ENCODE assay signal across 20 cellular contexts in genomic region chr14:90625445-90625844, GRCh38.
DNase-seq lines count a peak whose midpoint lies in the region; ATAC-seq and TF ChIP-seq lines count a peak whose summit lies in the region.
"Had no signal": no experiment of that assay in that cellular context is flagged by ENCODE, and none has a peak within 500 bp of the region (broad histone marks: within the 10 kb centered on the region; RNA-seq: fewer than 3 reads in every experiment).

No MANE protein-coding gene starts in this region.

- H3K4me1 Mint-ChIP-seq in glutamatergic neuron (ENCODE audit: low read depth, unreplicated experiment) = peaks cover 21% of the 10 kb centered on the region
- no peaks in the 10 kb centered on the region for H3K4me1 Mint-ChIP-seq in stimulated activated memory B cell treated with anti-CD40 and anti-IgM and Interleukin-4, amounts not matched to agents 10 μg/mL and 1 μg/mL and 100 μg/mL, for 72 hours
- H3K4me1 Mint-ChIP-seq: B cell had no signal

- H3K4me3 ChIP-seq in HUES64 (ENCODE audit: low read length) (no peak overlapping the region), SJCRH30 (peak overlapping the region; percentile 9; the same call in 1 of the 2 replicates), gastrocnemius medialis (no peak overlapping the region)
- H3K4me3 ChIP-seq: GM23248, pancreas, testis had no signal

- intact Hi-C loops in gastrocnemius medialis (cut with DNase I; ENCODE audit: low total_unique reads) = loop anchor here (1.0 to 5.0 kb wide), 5 partner anchors 49 to 243 kb away; no protein-coding TSS in a partner anchor

- H3K9me3 ChIP-seq in HUES64 (ENCODE audit: insufficient read depth, low read depth, low read length) (no peaks in the 10 kb centered on the region), SJCRH30 (replicated peaks) (no peaks in the 10 kb centered on the region), gastrocnemius medialis (no peaks in the 10 kb centered on the region)
- H3K9me3 ChIP-seq: pancreas, testis had no signal

- DNase-seq in SJCRH30 = peak; percentile 86 to 92
- DNase-seq in glutamatergic neuron = no peak
- peak; percentile 48 to 63 for DNase-seq in gastrocnemius medialis
- DNase-seq in dedifferentiated amniotic fluid mesenchymal stem cell (ENCODE audit: extremely low spot score) = no peak
- DNase-seq in middle frontal gyrus (ENCODE audit: extremely low spot score, low spot score) = no peak
- no peak for DNase-seq in AML-193 (lab: John Stamatoyannopoulos, UW)
- DNase-seq: activated CD4-positive, CD25-positive, alpha-beta regulatory T cell; DMS153; GM23248; KG1; NCI-H1092 treated with DMSO at 0.1 percent for 48 hours; pancreas; small intestine; stimulated activated CD4-positive, alpha-beta T cell treated with anti-CD3 and anti-CD28 coated beads, Interleukin-4, amount 100 ng/mL, for 4 hours; stimulated activated CD8-positive, alpha-beta memory T cell treated with anti-CD3 and anti-CD28 coated beads, Interleukin-4, amount 100 ng/mL, for 48 hours; T-helper 1 cell; testis had no signal

- no peaks in the 10 kb centered on the region for H3K36me3 ChIP-seq in HUES64 (ENCODE audit: insufficient read depth, low read length)
- 0 out of 2 replicates have a peak, but pooled peaks cover 2% of the 10 kb centered on the region for H3K36me3 ChIP-seq in SJCRH30
- no peaks in the 10 kb centered on the region for H3K36me3 ChIP-seq in gastrocnemius medialis
- H3K36me3 ChIP-seq: pancreas had no signal

- peak overlapping the region; percentile 44; the same call in 1 of the 2 replicates for H3K27ac ChIP-seq in HUES64 (ENCODE audit: low read depth, low read length)
- peak overlapping the region; percentile 88 for H3K27ac ChIP-seq in SJCRH30
- peak overlapping the region; percentile 89 to 96 (median 94) for H3K27ac ChIP-seq in gastrocnemius medialis
- H3K27ac ChIP-seq: GM23248, pancreas had no signal

- no peak for TF ChIP-seq POLR2A in gastrocnemius medialis (IDR thresholded peaks at IDR 0.05)

- ATAC-seq in gastrocnemius medialis = no peak
- no peak for ATAC-seq in stimulated activated memory B cell treated with anti-CD40 and anti-IgM and Interleukin-4, amounts not matched to agents 10 μg/mL and 1 μg/mL and 100 μg/mL, for 72 hours
- ATAC-seq: pancreas had no signal

- H3K27ac Mint-ChIP-seq in glutamatergic neuron (ENCODE audit: unreplicated experiment) = peak overlapping the region; percentile 49
- no peak overlapping the region for H3K27ac Mint-ChIP-seq in stimulated activated memory B cell treated with anti-CD40 and anti-IgM and Interleukin-4, amounts not matched to agents 10 μg/mL and 1 μg/mL and 100 μg/mL, for 72 hours
- H3K27ac Mint-ChIP-seq: B cell had no signal

- no peak overlapping the region for H3K9ac ChIP-seq in HUES64 (ENCODE audit: low read depth, low read length)
- H3K9ac ChIP-seq: GM23248 had no signal

- peaks cover 2% of the 10 kb centered on the region for H3K9me3 Mint-ChIP-seq in glutamatergic neuron (ENCODE audit: unreplicated experiment)
- H3K9me3 Mint-ChIP-seq in stimulated activated memory B cell treated with anti-CD40 and anti-IgM and Interleukin-4, amounts not matched to agents 10 μg/mL and 1 μg/mL and 100 μg/mL, for 72 hours = peaks cover under 1% of the 10 kb centered on the region

- peaks cover 8% of the 10 kb centered on the region for H3K27me3 Mint-ChIP-seq in glutamatergic neuron (ENCODE audit: unreplicated experiment)
- peaks cover 10% of the 10 kb centered on the region for H3K27me3 Mint-ChIP-seq in stimulated activated memory B cell treated with anti-CD40 and anti-IgM and Interleukin-4, amounts not matched to agents 10 μg/mL and 1 μg/mL and 100 μg/mL, for 72 hours

- 93% methylated on average over 8 of the region's 8 CpGs for WGBS in HUES64

- peaks cover 9% of the 10 kb centered on the region for H3K36me3 Mint-ChIP-seq in glutamatergic neuron (ENCODE audit: unreplicated experiment)
- no peaks in the 10 kb centered on the region for H3K36me3 Mint-ChIP-seq in stimulated activated memory B cell treated with anti-CD40 and anti-IgM and Interleukin-4, amounts not matched to agents 10 μg/mL and 1 μg/mL and 100 μg/mL, for 72 hours

- H3K27me3 ChIP-seq in HUES64 (ENCODE audit: insufficient read depth, low read length) (no peaks in the 10 kb centered on the region), SJCRH30 (no peaks in the 10 kb centered on the region), gastrocnemius medialis (no peaks in the 10 kb centered on the region)
- H3K27me3 ChIP-seq: pancreas, testis had no signal

- in situ Hi-C loops in gastrocnemius medialis (cut with MboI; ENCODE audit: low sequenced_read_pairs in 4 of 4) = loop anchor here in 2 of 4 donors (5.0 to 10.0 kb wide), 2 partner anchors 49 to 52 kb away; no protein-coding TSS in a partner anchor

- H3K4me1 ChIP-seq in HUES64 (ENCODE audit: insufficient read depth, low read length) = peaks cover 18% of the 10 kb centered on the region
- H3K4me1 ChIP-seq in SJCRH30 = peaks cover 52% of the 10 kb centered on the region
- H3K4me1 ChIP-seq in gastrocnemius medialis = peaks cover 56 to 75% of the 10 kb centered on the region in 2 donors

- TF ChIP-seq CTCF in glutamatergic neuron (IDR thresholded peaks at IDR 0.05; ENCODE audit: partially characterized antibody, unreplicated experiment) = no peak
- no peak for TF ChIP-seq CTCF in gastrocnemius medialis (IDR thresholded peaks at IDR 0.05 in 4 of 5, conservative IDR thresholded peaks at IDR 0.05 in 1 of 5)

- H3K4me3 Mint-ChIP-seq in glutamatergic neuron (ENCODE audit: unreplicated experiment) = no peak overlapping the region
- no peak overlapping the region for H3K4me3 Mint-ChIP-seq in stimulated activated memory B cell treated with anti-CD40 and anti-IgM and Interleukin-4, amounts not matched to agents 10 μg/mL and 1 μg/mL and 100 μg/mL, for 72 hours
- H3K4me3 Mint-ChIP-seq: B cell had no signal

Comparison
In these comparisons a context has a peak if more than half of its experiments do, and no peak if none do; other contexts are left out.
1. DNase-seq: peak in SJCRH30 (2 of 2) and gastrocnemius medialis (2 of 2); none in glutamatergic neuron (single experiment), dedifferentiated amniotic fluid mesenchymal stem cell (single experiment), middle frontal gyrus (single experiment) and AML-193 (0 of 2).
2. Peak in every context shown above with its lines, with median percentiles within 50 percentile points of each other: H3K27ac ChIP-seq.